27 cellular contexts compared by ENCODE assay signal in the genomic region with DNA sequence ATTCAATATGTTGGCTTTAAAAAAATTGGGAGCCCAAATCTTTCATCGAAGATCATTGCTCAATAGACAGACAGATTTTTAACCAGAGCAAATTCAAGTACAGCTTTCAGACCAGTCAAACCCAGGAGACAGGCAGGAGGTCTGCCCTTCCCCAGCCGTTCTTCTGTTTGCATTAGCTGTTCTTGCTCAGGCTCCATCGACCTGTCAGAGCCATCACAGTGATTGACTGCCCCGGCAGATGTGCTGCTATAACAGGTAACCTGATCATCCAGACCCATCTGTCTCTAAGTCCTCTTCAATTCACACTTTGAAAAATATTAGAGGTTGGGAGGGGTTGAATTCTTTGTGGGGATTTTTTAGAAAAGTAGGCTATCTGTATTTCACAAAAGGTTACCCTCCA.
DNase-seq lines count a peak whose midpoint lies in the region; ATAC-seq, FAIRE-seq and TF ChIP-seq lines count a peak whose summit lies in the region.
"Had no signal": no experiment of that assay in that cellular context is flagged by ENCODE, and none has a peak within 500 bp of the region (broad histone marks: within the 10 kb centered on the region; RNA-seq: fewer than 3 reads in every experiment).

No MANE protein-coding gene starts in this region.

- intact Hi-C loops in HepG2 (cut with micrococcal nuclease; ENCODE audit: unreplicated experiment) (loop anchor here (10.0 kb wide), 1 partner anchor 315 kb away; no protein-coding TSS in a partner anchor), right lobe of liver (cut with DNase I) (no loop called here), aorta (cut with DNase I) (loop anchor here in 1 of 2 donors (5.0 kb wide), 1 partner anchor 468 kb away; no protein-coding TSS in a partner anchor)

- no peaks in the 10 kb centered on the region for H3K4me1 ChIP-seq in HepG2 (ENCODE audit: insufficient read depth, low read length)
- H3K4me1 ChIP-seq in right lobe of liver, result no peaks in the 10 kb centered on the region
- H3K4me1 ChIP-seq in aorta (ENCODE audit: control insufficient read depth in 1 of 2, insufficient read depth in 2 of 2, low read length in 2 of 2), result no peaks in the 10 kb centered on the region
- peaks cover 0 to 13% (median 6%) of the 10 kb centered on the region in 4 donors for H3K4me1 ChIP-seq in tibial nerve
- no peaks in the 10 kb centered on the region for H3K4me1 ChIP-seq in right atrium auricular region
- H3K4me1 ChIP-seq: upper lobe of right lung had no signal

- TF ChIP-seq RAD21 in HepG2 (CRISPR knock-in tag; IDR thresholded peaks at IDR 0.05), result no peak

- H3K36me3 ChIP-seq in HepG2 (replicated peaks in 1 of 2; ENCODE audit: control insufficient read depth in 1 of 2, insufficient read depth in 2 of 2, low read length in 2 of 2) (no peaks in the 10 kb centered on the region), right lobe of liver (no peaks in the 10 kb centered on the region), aorta (ENCODE audit: control insufficient read depth in 1 of 2, insufficient read depth in 2 of 2, low read length in 1 of 2) (no peaks in the 10 kb centered on the region), tibial nerve (no peaks in the 10 kb centered on the region), right atrium auricular region (no peaks in the 10 kb centered on the region)
- H3K36me3 ChIP-seq: SJSA1, upper lobe of right lung had no signal

- TF ChIP-seq CTCF in HepG2 (CRISPR knock-in tag; IDR thresholded peaks at IDR 0.05) (no peak), right lobe of liver (IDR thresholded peaks at IDR 0.05) (no peak), tibial nerve (IDR thresholded peaks at IDR 0.05) (no peak), right atrium auricular region (IDR thresholded peaks at IDR 0.05) (no peak)

- H3K79me2 ChIP-seq in HepG2 (ENCODE audit: insufficient read depth, low read length), result no peaks in the 10 kb centered on the region

- FAIRE-seq in HepG2 (lab: Jason Lieb, UNC), result no peak
- FAIRE-seq: A204.1, astrocyte, GM19239 had no signal

- ATAC-seq in HepG2, result peak; percentile 52
- no peak for ATAC-seq in right lobe of liver
- ATAC-seq in aorta (ENCODE audit: low FRiP score), result no peak
- no peak for ATAC-seq in HG03432 (IDR thresholded peaks at IDR 0.05; ENCODE audit: unreplicated experiment)
- ATAC-seq: activated CD8-positive, alpha-beta T cell treated with anti-CD3 and anti-CD28 coated beads for 36 hours; left lobe of liver; upper lobe of right lung; WTC11 had no signal

- peaks cover 2% of the 10 kb centered on the region; the same call in 1 of the 2 replicates for H3K9me3 ChIP-seq in HepG2 (ENCODE audit: low read length)
- H3K9me3 ChIP-seq in right lobe of liver, result no peaks in the 10 kb centered on the region
- H3K9me3 ChIP-seq in aorta (ENCODE audit: control insufficient read depth, low read length), result no peaks in the 10 kb centered on the region
- no peaks in the 10 kb centered on the region for H3K9me3 ChIP-seq in tibial nerve
- no peaks in the 10 kb centered on the region for H3K9me3 ChIP-seq in right atrium auricular region
- H3K9me3 ChIP-seq: SJSA1, upper lobe of right lung had no signal

- H3K27ac ChIP-seq in HepG2 (ENCODE audit: extremely low read length, insufficient read depth, low read length) (no peak overlapping the region), right lobe of liver (no peak overlapping the region), aorta (ENCODE audit: low read depth in 1 of 2, low read length in 2 of 2) (no peak overlapping the region), tibial nerve (no peak overlapping the region), right atrium auricular region (no peak overlapping the region)
- H3K27ac ChIP-seq: GM23248, PC-9, SJSA1, upper lobe of right lung had no signal

- POLR2A ChIA-PET in HepG2 (lab: Yijun Ruan, JAX), result no interaction called here

- TF ChIP-seq POLR2A in HepG2 (IDR thresholded peaks at IDR 0.05; ENCODE audit: insufficient read depth in 1 of 2, low read depth in 2 of 2, low read length in 2 of 2) (no peak), right lobe of liver (IDR thresholded peaks at IDR 0.05) (no peak), tibial nerve (IDR thresholded peaks at IDR 0.05) (no peak)

- TF ChIP-seq EP300 in HepG2 (IDR thresholded peaks at IDR 0.05; ENCODE audit: low read depth in 2 of 2, low read length in 2 of 2), result no peak
- no peak for TF ChIP-seq EP300 in HepG2 (CRISPR knock-in tag; IDR thresholded peaks at IDR 0.05; ENCODE audit: borderline replicate concordance)
- no peak for TF ChIP-seq EP300 in tibial nerve (IDR thresholded peaks at IDR 0.05)

- in situ Hi-C loops in HepG2 (cut with HindIII; ENCODE audit: extremely low pct_ligation_motif_present, low pct_unique_long_range_greater_than_20kb), result loop anchor here (5.0 kb wide), 2 partner anchors 208 to 468 kb away; no protein-coding TSS in a partner anchor

- BruUV-seq in HepG2 (replicated peaks; lab: Mats Ljungman, UMichigan), result no TSS peak

- DNase-seq in HepG2 (ENCODE audit: low spot score), result no peak
- no peak for DNase-seq in right lobe of liver
- DNase-seq in NCI-H2171 (lab: John Stamatoyannopoulos, UW), result peak; percentile 99
- DNase-seq in NCI-H82 treated with DMSO at 0.1 percent for 48 hours (lab: John Stamatoyannopoulos, UW; ENCODE audit: unreplicated experiment), result peak; percentile 86
- no peak for DNase-seq in aorta
- DNase-seq in tibial nerve (ENCODE audit: low spot score in 2 of 2), result no peak
- no peak for DNase-seq in right atrium auricular region (ENCODE audit: low spot score)
- DNase-seq: activated CD8-positive, alpha-beta T cell treated with anti-CD3 and anti-CD28 coated beads for 36 hours; activated naive CD4-positive, alpha-beta T cell treated with anti-CD3 and anti-CD28 coated beads, Interleukin-2, amount 50 U/mL, for 16 hours; activated T-cell treated with anti-CD3 and anti-CD28 coated beads, Interleukin-2, amount 50 U/mL, for 24 hours; Calu3; effector CD8-positive, alpha-beta T cell; GF-D8; GM23248; midbrain; PC-9; stimulated activated CD4-positive, alpha-beta T cell treated with anti-CD3 and anti-CD28 coated beads, Interleukin-4, amount 100 ng/mL, for 24 hours; T-helper 2 cell; upper lobe of right lung had no signal

- H3K9ac ChIP-seq in HepG2 (ENCODE audit: insufficient read depth, low read depth, low read length), result no peak overlapping the region
- H3K9ac ChIP-seq: GM23248 had no signal

- H4K20me1 ChIP-seq in HepG2 (ENCODE audit: insufficient read depth, low read length), result no peaks in the 10 kb centered on the region

- no peak overlapping the region for H2AFZ ChIP-seq in HepG2 (ENCODE audit: low read length)
- H2AFZ ChIP-seq: GM23248, PC-9 had no signal

- 2% methylated on average over 4 of the region's 4 CpGs for WGBS in HepG2 (ENCODE audit: low lambda C conversion rate)
- WGBS in right lobe of liver (ENCODE audit: insufficient coverage, low coverage, low lambda C conversion rate, missing lambda C conversion rate), result 17% methylated on average over 4 of the region's 4 CpGs
- WGBS in aorta, 2 donors, result 38 to 43% methylated on average over 4 of the region's 4 CpGs
- 71 to 85% methylated on average over 4 of the region's 4 CpGs for WGBS in tibial nerve, 2 donors

- H3K27me3 ChIP-seq in HepG2 (ENCODE audit: control insufficient read depth in 1 of 2, insufficient read depth in 2 of 2, low read length in 2 of 2), result no peaks in the 10 kb centered on the region
- no peaks in the 10 kb centered on the region for H3K27me3 ChIP-seq in right lobe of liver
- H3K27me3 ChIP-seq in aorta (ENCODE audit: control insufficient read depth in 1 of 2, insufficient read depth in 2 of 2, low read length in 1 of 2), result no peaks in the 10 kb centered on the region
- no peaks in the 10 kb centered on the region for H3K27me3 ChIP-seq in tibial nerve
- no peaks in the 10 kb centered on the region for H3K27me3 ChIP-seq in right atrium auricular region
- H3K27me3 ChIP-seq: SJSA1 had no signal

- no peak overlapping the region for H3K4me3 ChIP-seq in HepG2 (replicated peaks in 1 of 3; ENCODE audit: insufficient read depth in 1 of 3, low read depth in 2 of 3, low read length in 3 of 3)
- no peak overlapping the region for H3K4me3 ChIP-seq in right lobe of liver
- H3K4me3 ChIP-seq in aorta (ENCODE audit: low read length in 2 of 2), result no peak overlapping the region
- no peak overlapping the region for H3K4me3 ChIP-seq in tibial nerve
- no peak overlapping the region for H3K4me3 ChIP-seq in right atrium auricular region
- H3K4me3 ChIP-seq: GM23248, PC-9, SJSA1, smooth muscle cell, upper lobe of right lung had no signal

- no peak overlapping the region for H3K4me2 ChIP-seq in HepG2 (ENCODE audit: low read depth, low read length)
- H3K4me2 ChIP-seq: PC-9, smooth muscle cell had no signal

- CTCF ChIA-PET in HepG2 (lab: Yijun Ruan, JAX; ENCODE audit: low intra/inter-chr PET ratio, low total read pairs), result no interaction called here

TF ChIP-seq in HepG2, 621 proteins besides CTCF, POLR2A, EP300 and RAD21:
- no peak for TF ChIP-seq TBL1XR1 (IDR thresholded peaks at IDR 0.05; ENCODE audit: borderline replicate concordance, low read length, partially characterized antibody)
- TF ChIP-seq ZNF12 (CRISPR knock-in tag; IDR thresholded peaks at IDR 0.05), result 0 out of 2 replicates have a peak, but pooled peaks have one; percentile 35

Comparison
In these comparisons a context has a peak if more than half of its experiments do, and no peak if none do; other contexts are left out.
1. DNase-seq: peak in NCI-H2171 (single experiment) and NCI-H82 treated with DMSO at 0.1 percent for 48 hours (single experiment); none in HepG2 (single experiment), right lobe of liver (0 of 3), aorta (0 of 2), tibial nerve (0 of 2) and right atrium auricular region (single experiment).